1 cellular context compared by ENCODE assay signal in the genomic region with DNA sequence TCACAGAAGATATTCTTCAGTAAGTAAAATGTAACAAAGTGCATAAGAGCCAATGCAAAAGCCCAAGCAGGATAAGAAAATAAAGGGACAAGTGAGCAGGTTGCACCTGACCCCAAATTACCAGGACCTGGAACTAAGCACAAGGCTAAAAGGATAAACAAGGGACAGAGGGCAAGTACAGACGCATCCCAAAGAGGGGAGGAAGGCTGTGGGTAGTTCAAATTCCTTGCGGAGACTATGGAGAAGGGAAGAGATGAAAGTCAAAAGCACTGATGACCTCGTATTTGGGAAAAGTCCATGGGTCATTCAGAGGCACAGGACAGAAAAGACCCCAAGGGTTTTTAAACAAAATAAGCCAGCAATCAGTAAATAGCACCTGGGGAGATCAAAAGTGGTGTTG.
TF ChIP-seq lines count a peak whose summit lies in the region.

No MANE protein-coding gene starts in this region.

TF ChIP-seq in WTC11, 78 proteins besides CTCF, POLR2A, EP300 and RAD21 (continued from another document):
- TF ChIP-seq, protein P1, sequence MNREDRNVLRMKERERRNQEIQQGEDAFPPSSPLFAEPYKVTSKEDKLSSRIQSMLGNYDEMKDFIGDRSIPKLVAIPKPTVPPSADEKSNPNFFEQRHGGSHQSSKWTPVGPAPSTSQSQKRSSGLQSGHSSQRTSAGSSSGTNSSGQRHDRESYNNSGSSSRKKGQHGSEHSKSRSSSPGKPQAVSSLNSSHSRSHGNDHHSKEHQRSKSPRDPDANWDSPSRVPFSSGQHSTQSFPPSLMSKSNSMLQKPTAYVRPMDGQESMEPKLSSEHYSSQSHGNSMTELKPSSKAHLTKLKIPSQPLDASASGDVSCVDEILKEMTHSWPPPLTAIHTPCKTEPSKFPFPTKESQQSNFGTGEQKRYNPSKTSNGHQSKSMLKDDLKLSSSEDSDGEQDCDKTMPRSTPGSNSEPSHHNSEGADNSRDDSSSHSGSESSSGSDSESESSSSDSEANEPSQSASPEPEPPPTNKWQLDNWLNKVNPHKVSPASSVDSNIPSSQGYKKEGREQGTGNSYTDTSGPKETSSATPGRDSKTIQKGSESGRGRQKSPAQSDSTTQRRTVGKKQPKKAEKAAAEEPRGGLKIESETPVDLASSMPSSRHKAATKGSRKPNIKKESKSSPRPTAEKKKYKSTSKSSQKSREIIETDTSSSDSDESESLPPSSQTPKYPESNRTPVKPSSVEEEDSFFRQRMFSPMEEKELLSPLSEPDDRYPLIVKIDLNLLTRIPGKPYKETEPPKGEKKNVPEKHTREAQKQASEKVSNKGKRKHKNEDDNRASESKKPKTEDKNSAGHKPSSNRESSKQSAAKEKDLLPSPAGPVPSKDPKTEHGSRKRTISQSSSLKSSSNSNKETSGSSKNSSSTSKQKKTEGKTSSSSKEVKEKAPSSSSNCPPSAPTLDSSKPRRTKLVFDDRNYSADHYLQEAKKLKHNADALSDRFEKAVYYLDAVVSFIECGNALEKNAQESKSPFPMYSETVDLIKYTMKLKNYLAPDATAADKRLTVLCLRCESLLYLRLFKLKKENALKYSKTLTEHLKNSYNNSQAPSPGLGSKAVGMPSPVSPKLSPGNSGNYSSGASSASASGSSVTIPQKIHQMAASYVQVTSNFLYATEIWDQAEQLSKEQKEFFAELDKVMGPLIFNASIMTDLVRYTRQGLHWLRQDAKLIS (CRISPR knock-in tag; IDR thresholded peaks at IDR 0.05; ENCODE audit: borderline replicate concordance): no peak
- TF ChIP-seq, protein P2, sequence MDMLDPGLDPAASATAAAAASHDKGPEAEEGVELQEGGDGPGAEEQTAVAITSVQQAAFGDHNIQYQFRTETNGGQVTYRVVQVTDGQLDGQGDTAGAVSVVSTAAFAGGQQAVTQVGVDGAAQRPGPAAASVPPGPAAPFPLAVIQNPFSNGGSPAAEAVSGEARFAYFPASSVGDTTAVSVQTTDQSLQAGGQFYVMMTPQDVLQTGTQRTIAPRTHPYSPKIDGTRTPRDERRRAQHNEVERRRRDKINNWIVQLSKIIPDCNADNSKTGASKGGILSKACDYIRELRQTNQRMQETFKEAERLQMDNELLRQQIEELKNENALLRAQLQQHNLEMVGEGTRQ (CRISPR knock-in tag; IDR thresholded peaks at IDR 0.05): no peak
- TF ChIP-seq, protein P3, sequence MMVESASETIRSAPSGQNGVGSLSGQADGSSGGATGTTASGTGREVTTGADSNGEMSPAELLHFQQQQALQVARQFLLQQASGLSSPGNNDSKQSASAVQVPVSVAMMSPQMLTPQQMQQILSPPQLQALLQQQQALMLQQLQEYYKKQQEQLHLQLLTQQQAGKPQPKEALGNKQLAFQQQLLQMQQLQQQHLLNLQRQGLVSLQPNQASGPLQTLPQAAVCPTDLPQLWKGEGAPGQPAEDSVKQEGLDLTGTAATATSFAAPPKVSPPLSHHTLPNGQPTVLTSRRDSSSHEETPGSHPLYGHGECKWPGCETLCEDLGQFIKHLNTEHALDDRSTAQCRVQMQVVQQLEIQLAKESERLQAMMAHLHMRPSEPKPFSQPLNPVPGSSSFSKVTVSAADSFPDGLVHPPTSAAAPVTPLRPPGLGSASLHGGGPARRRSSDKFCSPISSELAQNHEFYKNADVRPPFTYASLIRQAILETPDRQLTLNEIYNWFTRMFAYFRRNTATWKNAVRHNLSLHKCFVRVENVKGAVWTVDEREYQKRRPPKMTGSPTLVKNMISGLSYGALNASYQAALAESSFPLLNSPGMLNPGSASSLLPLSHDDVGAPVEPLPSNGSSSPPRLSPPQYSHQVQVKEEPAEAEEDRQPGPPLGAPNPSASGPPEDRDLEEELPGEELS (CRISPR knock-in tag; IDR thresholded peaks at IDR 0.05): no peak
